1 cellular context compared by ENCODE assay signal in genomic region chr12:27780612-27781408, GRCh38.
TF ChIP-seq lines count a peak whose summit lies in the region.

No MANE protein-coding gene starts in this region.

TF ChIP-seq in GM23338, 12 proteins besides CTCF, POLR2A, EP300 and RAD21 (continued from another document):
- TF ChIP-seq CREB1 (CRISPR knock-in tag; IDR thresholded peaks at IDR 0.05; ENCODE audit: low read depth) (no peak), STAT1 (IDR thresholded peaks at IDR 0.05; ENCODE audit: unreplicated experiment) (no peak)
TF ChIP-seq in GM23338: peak in this region for 0.
